In genomic region chr12:95548056-95548538, GRCh38 we compare ENCODE assay signal across 9 cellular contexts. TPM values are rescaled to one million over a fixed set of nuclear protein-coding genes. Genes with fewer than 3 reads are reported as not detected.
DNase-seq lines count a peak whose midpoint lies in the region; ATAC-seq and TF ChIP-seq lines count a peak whose summit lies in the region.
"Had no signal": no experiment of that assay in that cellular context is flagged by ENCODE, and none has a peak within 500 bp of the region (broad histone marks: within the 10 kb centered on the region; RNA-seq: fewer than 3 reads in every experiment).

No MANE protein-coding gene starts in this region.

- H3K36me3 Mint-ChIP-seq in activated naive CD8-positive, alpha-beta T cell treated with anti-CD3 and anti-CD28 coated beads, Interleukin-2, amount 50 U/mL, for 24 hours (ENCODE audit: low read depth): peaks cover 9% of the 10 kb centered on the region

- no peak overlapping the region; the same call in 1 of the 2 replicates for H3K4me3 ChIP-seq in GM06990 (replicated peaks; ENCODE audit: low read depth, low read length)
- H3K4me3 ChIP-seq in OCI-LY1 (ENCODE audit: low read depth, low read length, poor library complexity, severe bottlenecking): peak overlapping the region; percentile 27
- peak overlapping the region; percentile 93 for H3K4me3 ChIP-seq in iPS DF 6.9 (ENCODE audit: low read length)
- peak overlapping the region; percentile 51 to 71 (median 59) for H3K4me3 ChIP-seq in skeletal muscle tissue (ENCODE audit: low read length in 3 of 3)

- H4K20me1 ChIP-seq in OCI-LY1 (ENCODE audit: insufficient read depth, low read length): no peaks in the 10 kb centered on the region

- H3K27ac Mint-ChIP-seq in activated naive CD8-positive, alpha-beta T cell treated with anti-CD3 and anti-CD28 coated beads, Interleukin-2, amount 50 U/mL, for 24 hours: peak overlapping the region; percentile 84

- no peaks in the 10 kb centered on the region for H3K36me3 ChIP-seq in GM06990 (ENCODE audit: control insufficient read depth, insufficient read depth, low read length)
- H3K36me3 ChIP-seq in OCI-LY1 (ENCODE audit: insufficient read depth, low read length): no peaks in the 10 kb centered on the region; the same call in 1 of the 2 replicates
- H3K36me3 ChIP-seq in iPS DF 6.9 (ENCODE audit: control insufficient read depth, insufficient read depth, low read length): no peaks in the 10 kb centered on the region
- no peaks in the 10 kb centered on the region for H3K36me3 ChIP-seq in skeletal muscle tissue (ENCODE audit: control insufficient read depth in 3 of 3, insufficient read depth in 3 of 3, low read length in 3 of 3)

- no peaks in the 10 kb centered on the region for H3K9me2 ChIP-seq in OCI-LY1 (ENCODE audit: low read depth, low read length)

- TF ChIP-seq CTCF in GM06990 (IDR thresholded peaks at IDR 0.05; ENCODE audit: insufficient read depth, low read length, poor library complexity, severe bottlenecking): no peak
- no peak for TF ChIP-seq CTCF in OCI-LY1 (IDR thresholded peaks at IDR 0.05; ENCODE audit: low read length)

- H3K4me1 ChIP-seq in OCI-LY1 (ENCODE audit: insufficient read depth, low read length, severe bottlenecking): no peaks in the 10 kb centered on the region
- H3K4me1 ChIP-seq in iPS DF 6.9 (ENCODE audit: control insufficient read depth, insufficient read depth, low read length): peaks cover 3% of the 10 kb centered on the region
- H3K4me1 ChIP-seq in skeletal muscle tissue (ENCODE audit: control insufficient read depth in 3 of 3, insufficient read depth in 3 of 3, low read length in 3 of 3): peaks cover 0 to 8% (median 4%) of the 10 kb centered on the region in 3 donors

- no peaks in the 10 kb centered on the region for H3K79me2 ChIP-seq in OCI-LY1 (ENCODE audit: insufficient read depth, low read length)

- H3K9me3 Mint-ChIP-seq in activated naive CD8-positive, alpha-beta T cell treated with anti-CD3 and anti-CD28 coated beads, Interleukin-2, amount 50 U/mL, for 24 hours: peaks cover 8% of the 10 kb centered on the region

- no peaks in the 10 kb centered on the region for H3K27me3 Mint-ChIP-seq in activated naive CD8-positive, alpha-beta T cell treated with anti-CD3 and anti-CD28 coated beads, Interleukin-2, amount 50 U/mL, for 24 hours

- no CpG with 5 or more reads among the region's 50 CpGs for WGBS in iPS DF 6.9 (ENCODE audit: insufficient coverage, insufficient read length)

- H2AFZ ChIP-seq in OCI-LY1 (ENCODE audit: low read length): no peak overlapping the region

- H3K27ac ChIP-seq in OCI-LY1 (ENCODE audit: low read depth, low read length, poor library complexity, severe bottlenecking): no peak overlapping the region
- no peak overlapping the region for H3K27ac ChIP-seq in iPS DF 6.9 (ENCODE audit: low read length)
- H3K27ac ChIP-seq in skeletal muscle tissue (ENCODE audit: low read depth, low read length): no peak overlapping the region
- H3K27ac ChIP-seq: KMS-11 had no signal

- H3F3A ChIP-seq in OCI-LY1 (ENCODE audit: insufficient read depth, low read length): no peaks in the 10 kb centered on the region

- H3K9me3 ChIP-seq in OCI-LY1 (ENCODE audit: low read length): peaks cover 7% of the 10 kb centered on the region; the same call in 1 of the 2 replicates
- H3K9me3 ChIP-seq in iPS DF 6.9 (ENCODE audit: control insufficient read depth, insufficient read depth, low read length): no peaks in the 10 kb centered on the region
- H3K9me3 ChIP-seq in skeletal muscle tissue (ENCODE audit: control insufficient read depth in 3 of 3, low read length in 3 of 3): peaks cover 0 to 5% (median 0%) of the 10 kb centered on the region in 3 donors

- peak overlapping the region; percentile 87 for H3K4me3 Mint-ChIP-seq in activated naive CD8-positive, alpha-beta T cell treated with anti-CD3 and anti-CD28 coated beads, Interleukin-2, amount 50 U/mL, for 24 hours

- H3K4me1 Mint-ChIP-seq in activated naive CD8-positive, alpha-beta T cell treated with anti-CD3 and anti-CD28 coated beads, Interleukin-2, amount 50 U/mL, for 24 hours: peaks cover 60% of the 10 kb centered on the region

- DNase-seq in GM06990 (ENCODE audit: extremely low read depth, insufficient read length) (peak; percentile 10), iPS DF 6.9 (ENCODE audit: low read depth, low spot score) (no peak), GM19240 (ENCODE audit: insufficient read length, low spot score) (no peak), SKM-1 (lab: John Stamatoyannopoulos, UW; ENCODE audit: unreplicated experiment) (no peak), medulla oblongata (ENCODE audit: extremely low spot score) (no peak)
- DNase-seq in activated naive CD8-positive, alpha-beta T cell treated with anti-CD3 and anti-CD28 coated beads, Interleukin-2, amount 50 U/mL, for 24 hours: peak; percentile 50

- H3K4me2 ChIP-seq in OCI-LY1 (ENCODE audit: low read length): peak overlapping the region; percentile 29; the same call in 1 of the 2 replicates
- H3K4me2 ChIP-seq: KMS-11 had no signal

- H3K27me3 ChIP-seq in GM06990 (replicated peaks; ENCODE audit: control insufficient read depth, insufficient read depth, low read length) (no peaks in the 10 kb centered on the region), OCI-LY1 (ENCODE audit: insufficient read depth, low read length) (peaks cover 14% of the 10 kb centered on the region; the same call in 1 of the 2 replicates), iPS DF 6.9 (ENCODE audit: control insufficient read depth, insufficient read depth, low read length) (no peaks in the 10 kb centered on the region), skeletal muscle tissue (ENCODE audit: control insufficient read depth in 3 of 3, insufficient read depth in 3 of 3, low read length in 3 of 3) (peaks cover 6 to 19% (median 14%) of the 10 kb centered on the region in 3 donors)

- H3K9ac ChIP-seq in OCI-LY1 (ENCODE audit: low read length): no peak overlapping the region
- peak overlapping the region; percentile 33 to 54 (median 45) for H3K9ac ChIP-seq in skeletal muscle tissue (ENCODE audit: low read depth in 1 of 3, low read length in 3 of 3)
- H3K9ac ChIP-seq: KMS-11 had no signal

- peak; percentile 41 for ATAC-seq in activated naive CD8-positive, alpha-beta T cell treated with anti-CD3 and anti-CD28 coated beads, Interleukin-2, amount 50 U/mL, for 24 hours

RNA-seq across cellular contexts. Expression of gene USP44, which starts 3.2 kb away (rescaled TPM):
- total RNA-seq in skeletal muscle tissue: 1.0 TPM

Comparison
In these comparisons a context has a peak if more than half of its experiments do, and no peak if none do; other contexts are left out.
1. DNase-seq: peak in GM06990 (single experiment) and activated naive CD8-positive, alpha-beta T cell treated with anti-CD3 and anti-CD28 coated beads, Interleukin-2, amount 50 U/mL, for 24 hours (single experiment); none in iPS DF 6.9 (single experiment), GM19240 (single experiment), SKM-1 (single experiment) and medulla oblongata (single experiment).